1 cellular context compared by ENCODE assay signal in the genomic region with DNA sequence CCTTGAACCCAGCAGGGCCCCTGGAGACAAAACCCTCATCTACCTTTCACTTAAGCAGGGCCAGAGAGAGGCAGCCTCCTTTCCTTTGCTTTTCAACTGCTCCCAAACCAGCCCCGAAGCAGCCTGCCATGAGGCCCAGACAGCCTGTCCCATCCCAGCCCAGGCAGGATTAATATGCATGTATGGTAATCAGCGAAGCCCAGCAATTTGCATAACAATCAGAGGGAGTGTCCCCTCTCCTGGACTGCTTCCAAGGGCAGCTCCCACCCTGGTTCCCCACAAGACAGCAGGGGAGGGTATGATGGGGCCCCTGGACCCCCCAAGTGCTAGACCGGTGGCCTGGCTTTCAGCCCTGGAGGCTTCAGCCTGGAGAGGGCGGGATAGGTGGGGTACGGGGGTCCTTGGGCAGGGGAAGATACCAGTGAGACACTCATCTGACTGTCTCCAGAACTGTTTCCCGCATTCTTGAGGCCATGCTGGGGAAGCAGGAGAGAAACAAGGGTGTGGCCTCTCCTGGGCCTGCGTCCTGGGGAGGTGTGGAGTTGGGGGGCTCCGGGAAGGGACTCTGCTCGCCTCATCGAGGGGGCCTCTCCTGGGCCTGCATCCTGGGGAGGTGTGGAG.
TF ChIP-seq lines count a peak whose summit lies in the region.

No MANE protein-coding gene starts in this region.

TF ChIP-seq in SK-N-SH, 30 proteins besides CTCF, POLR2A, EP300 and RAD21 (continued from another document):
- TF ChIP-seq, protein P1, sequence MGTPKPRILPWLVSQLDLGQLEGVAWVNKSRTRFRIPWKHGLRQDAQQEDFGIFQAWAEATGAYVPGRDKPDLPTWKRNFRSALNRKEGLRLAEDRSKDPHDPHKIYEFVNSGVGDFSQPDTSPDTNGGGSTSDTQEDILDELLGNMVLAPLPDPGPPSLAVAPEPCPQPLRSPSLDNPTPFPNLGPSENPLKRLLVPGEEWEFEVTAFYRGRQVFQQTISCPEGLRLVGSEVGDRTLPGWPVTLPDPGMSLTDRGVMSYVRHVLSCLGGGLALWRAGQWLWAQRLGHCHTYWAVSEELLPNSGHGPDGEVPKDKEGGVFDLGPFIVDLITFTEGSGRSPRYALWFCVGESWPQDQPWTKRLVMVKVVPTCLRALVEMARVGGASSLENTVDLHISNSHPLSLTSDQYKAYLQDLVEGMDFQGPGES (IDR thresholded peaks at IDR 0.05; ENCODE audit: low read depth, low read length) = no peak
- TF ChIP-seq, protein P2, sequence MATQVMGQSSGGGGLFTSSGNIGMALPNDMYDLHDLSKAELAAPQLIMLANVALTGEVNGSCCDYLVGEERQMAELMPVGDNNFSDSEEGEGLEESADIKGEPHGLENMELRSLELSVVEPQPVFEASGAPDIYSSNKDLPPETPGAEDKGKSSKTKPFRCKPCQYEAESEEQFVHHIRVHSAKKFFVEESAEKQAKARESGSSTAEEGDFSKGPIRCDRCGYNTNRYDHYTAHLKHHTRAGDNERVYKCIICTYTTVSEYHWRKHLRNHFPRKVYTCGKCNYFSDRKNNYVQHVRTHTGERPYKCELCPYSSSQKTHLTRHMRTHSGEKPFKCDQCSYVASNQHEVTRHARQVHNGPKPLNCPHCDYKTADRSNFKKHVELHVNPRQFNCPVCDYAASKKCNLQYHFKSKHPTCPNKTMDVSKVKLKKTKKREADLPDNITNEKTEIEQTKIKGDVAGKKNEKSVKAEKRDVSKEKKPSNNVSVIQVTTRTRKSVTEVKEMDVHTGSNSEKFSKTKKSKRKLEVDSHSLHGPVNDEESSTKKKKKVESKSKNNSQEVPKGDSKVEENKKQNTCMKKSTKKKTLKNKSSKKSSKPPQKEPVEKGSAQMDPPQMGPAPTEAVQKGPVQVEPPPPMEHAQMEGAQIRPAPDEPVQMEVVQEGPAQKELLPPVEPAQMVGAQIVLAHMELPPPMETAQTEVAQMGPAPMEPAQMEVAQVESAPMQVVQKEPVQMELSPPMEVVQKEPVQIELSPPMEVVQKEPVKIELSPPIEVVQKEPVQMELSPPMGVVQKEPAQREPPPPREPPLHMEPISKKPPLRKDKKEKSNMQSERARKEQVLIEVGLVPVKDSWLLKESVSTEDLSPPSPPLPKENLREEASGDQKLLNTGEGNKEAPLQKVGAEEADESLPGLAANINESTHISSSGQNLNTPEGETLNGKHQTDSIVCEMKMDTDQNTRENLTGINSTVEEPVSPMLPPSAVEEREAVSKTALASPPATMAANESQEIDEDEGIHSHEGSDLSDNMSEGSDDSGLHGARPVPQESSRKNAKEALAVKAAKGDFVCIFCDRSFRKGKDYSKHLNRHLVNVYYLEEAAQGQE (IDR thresholded peaks at IDR 0.05; ENCODE audit: low read depth, low read length) = no peak
- TF ChIP-seq MXI1 (IDR thresholded peaks at IDR 0.05; ENCODE audit: low read depth, low read length) = no peak
- no peak for TF ChIP-seq EZH2phosphoT487 (IDR thresholded peaks at IDR 0.05; ENCODE audit: borderline replicate concordance, low read depth)
- no peak for TF ChIP-seq TEAD4 (IDR thresholded peaks at IDR 0.05; ENCODE audit: borderline replicate concordance, insufficient read depth)
- TF ChIP-seq FOXM1 (IDR thresholded peaks at IDR 0.05; ENCODE audit: low read depth) = no peak
- no peak for TF ChIP-seq GABPA (IDR thresholded peaks at IDR 0.05; ENCODE audit: low read depth)
- TF ChIP-seq, protein P3, sequence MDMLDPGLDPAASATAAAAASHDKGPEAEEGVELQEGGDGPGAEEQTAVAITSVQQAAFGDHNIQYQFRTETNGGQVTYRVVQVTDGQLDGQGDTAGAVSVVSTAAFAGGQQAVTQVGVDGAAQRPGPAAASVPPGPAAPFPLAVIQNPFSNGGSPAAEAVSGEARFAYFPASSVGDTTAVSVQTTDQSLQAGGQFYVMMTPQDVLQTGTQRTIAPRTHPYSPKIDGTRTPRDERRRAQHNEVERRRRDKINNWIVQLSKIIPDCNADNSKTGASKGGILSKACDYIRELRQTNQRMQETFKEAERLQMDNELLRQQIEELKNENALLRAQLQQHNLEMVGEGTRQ (IDR thresholded peaks at IDR 0.05; ENCODE audit: borderline replicate concordance, low read depth, low read length) = no peak
- TF ChIP-seq, protein P4, sequence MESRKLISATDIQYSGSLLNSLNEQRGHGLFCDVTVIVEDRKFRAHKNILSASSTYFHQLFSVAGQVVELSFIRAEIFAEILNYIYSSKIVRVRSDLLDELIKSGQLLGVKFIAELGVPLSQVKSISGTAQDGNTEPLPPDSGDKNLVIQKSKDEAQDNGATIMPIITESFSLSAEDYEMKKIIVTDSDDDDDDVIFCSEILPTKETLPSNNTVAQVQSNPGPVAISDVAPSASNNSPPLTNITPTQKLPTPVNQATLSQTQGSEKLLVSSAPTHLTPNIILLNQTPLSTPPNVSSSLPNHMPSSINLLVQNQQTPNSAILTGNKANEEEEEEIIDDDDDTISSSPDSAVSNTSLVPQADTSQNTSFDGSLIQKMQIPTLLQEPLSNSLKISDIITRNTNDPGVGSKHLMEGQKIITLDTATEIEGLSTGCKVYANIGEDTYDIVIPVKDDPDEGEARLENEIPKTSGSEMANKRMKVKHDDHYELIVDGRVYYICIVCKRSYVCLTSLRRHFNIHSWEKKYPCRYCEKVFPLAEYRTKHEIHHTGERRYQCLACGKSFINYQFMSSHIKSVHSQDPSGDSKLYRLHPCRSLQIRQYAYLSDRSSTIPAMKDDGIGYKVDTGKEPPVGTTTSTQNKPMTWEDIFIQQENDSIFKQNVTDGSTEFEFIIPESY (IDR thresholded peaks at IDR 0.05; ENCODE audit: borderline replicate concordance, low read depth) = no peak
- no peak for TF ChIP-seq CHD2 (IDR thresholded peaks at IDR 0.05; ENCODE audit: low read length, partially characterized antibody)
- no peak for TF ChIP-seq SIN3A (IDR thresholded peaks at IDR 0.05; ENCODE audit: borderline replicate concordance, low read depth, low read length)
- no peak for TF ChIP-seq FOSL2 (IDR thresholded peaks at IDR 0.05; ENCODE audit: borderline replicate concordance, low read depth)
- TF ChIP-seq RCOR1 (IDR thresholded peaks at IDR 0.05; ENCODE audit: low read length) = no peak
